24 cellular contexts compared by ENCODE assay signal in the genomic region with DNA sequence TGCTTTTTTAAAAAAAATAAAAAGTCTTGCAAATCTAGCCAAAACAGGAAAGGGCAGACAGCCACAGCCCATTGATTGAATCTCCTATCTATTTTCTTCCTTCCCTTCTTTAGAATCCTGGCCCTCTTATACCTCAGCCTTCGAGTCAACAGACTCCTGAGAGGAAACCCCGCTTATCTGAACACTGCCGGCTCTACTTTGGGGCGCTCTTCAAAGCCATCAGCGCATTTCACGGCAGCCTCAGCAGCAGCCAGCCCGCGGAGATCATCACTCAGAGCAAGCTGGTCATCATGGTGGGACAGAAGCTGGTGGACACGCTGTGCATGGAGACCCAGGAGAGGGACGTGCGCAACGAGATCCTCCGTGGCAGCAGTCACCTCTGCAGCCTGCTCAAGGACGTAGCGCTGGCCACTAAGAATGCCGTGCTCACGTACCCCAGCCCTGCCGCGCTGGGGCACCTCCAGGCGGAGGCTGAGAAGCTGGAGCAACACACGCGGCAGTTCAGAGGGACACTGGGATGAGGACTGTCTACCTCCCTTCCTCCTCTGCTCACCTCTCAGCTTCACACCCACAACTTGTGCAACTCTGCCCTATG. TPM values are rescaled to one million over a fixed set of nuclear protein-coding genes. Genes with fewer than 3 reads are reported as not detected.
DNase-seq lines count a peak whose midpoint lies in the region; ATAC-seq and TF ChIP-seq lines count a peak whose summit lies in the region.
"Had no signal": no experiment of that assay in that cellular context is flagged by ENCODE, and none has a peak within 500 bp of the region (broad histone marks: within the 10 kb centered on the region; RNA-seq: fewer than 3 reads in every experiment).

No MANE protein-coding gene starts in this region.

- H3K27me3 Mint-ChIP-seq in WTC11 (ENCODE audit: low read depth), result no peaks in the 10 kb centered on the region; the same call in 1 of the 2 replicates
- no peaks in the 10 kb centered on the region for H3K27me3 Mint-ChIP-seq in activated T-helper 1 cell treated with anti-CD3 and anti-CD28 coated beads, Interleukin-12 subunit alpha, Interleukin-12 subunit beta, Interleukin-2, Interleukin-4 antibody, amounts not matched to agents 30 ng/mL and 10 ng/mL and 1 ng/mL, durations not matched to agents 14 hours and 24 hours and 36 hours (ENCODE audit: insufficient read depth)
- H3K27me3 Mint-ChIP-seq: activated naive CD8-positive, alpha-beta T cell treated with anti-CD3 and anti-CD28 coated beads for 36 hours; B cell had no signal

- CTCF ChIA-PET in WTC11 (lab: Charles Lee), result no interaction called here

- ATAC-seq in WTC11, result peak; percentile 36; the same call in 1 of the 2 replicates
- ATAC-seq: A549 had no signal

- no peaks in the 10 kb centered on the region for H3K4me1 ChIP-seq in parathyroid adenoma
- H3K4me1 ChIP-seq: A549, SJSA1, upper lobe of left lung had no signal

- H3K4me1 Mint-ChIP-seq in WTC11, result no peaks in the 10 kb centered on the region
- H3K4me1 Mint-ChIP-seq in activated T-helper 1 cell treated with anti-CD3 and anti-CD28 coated beads, Interleukin-12 subunit alpha, Interleukin-12 subunit beta, Interleukin-2, Interleukin-4 antibody, amounts not matched to agents 30 ng/mL and 10 ng/mL and 1 ng/mL, durations not matched to agents 14 hours and 24 hours and 36 hours (ENCODE audit: low read depth), result peaks cover 41% of the 10 kb centered on the region
- H3K4me1 Mint-ChIP-seq: H9 had no signal

- H3K27me3 ChIP-seq in parathyroid adenoma (ENCODE audit: control insufficient read depth, insufficient read depth, low read length), result no peaks in the 10 kb centered on the region
- H3K27me3 ChIP-seq: dorsolateral prefrontal cortex, neutrophil, upper lobe of left lung had no signal

- no peaks in the 10 kb centered on the region for H3K36me3 ChIP-seq in parathyroid adenoma (ENCODE audit: control insufficient read depth, insufficient read depth, low read length)
- H3K36me3 ChIP-seq: SJSA1 had no signal

- H3K4me3 Mint-ChIP-seq in WTC11, result no peak overlapping the region
- no peak overlapping the region for H3K4me3 Mint-ChIP-seq in activated T-helper 1 cell treated with anti-CD3 and anti-CD28 coated beads, Interleukin-12 subunit alpha, Interleukin-12 subunit beta, Interleukin-2, Interleukin-4 antibody, amounts not matched to agents 30 ng/mL and 10 ng/mL and 1 ng/mL, durations not matched to agents 14 hours and 24 hours and 36 hours
- H3K4me3 Mint-ChIP-seq: activated naive CD8-positive, alpha-beta T cell treated with anti-CD3 and anti-CD28 coated beads for 36 hours; B cell; H9 had no signal

- H3K79me2 ChIP-seq in parathyroid adenoma, result no peaks in the 10 kb centered on the region

- no peaks in the 10 kb centered on the region for H3K9me3 Mint-ChIP-seq in WTC11
- H3K9me3 Mint-ChIP-seq in activated T-helper 1 cell treated with anti-CD3 and anti-CD28 coated beads, Interleukin-12 subunit alpha, Interleukin-12 subunit beta, Interleukin-2, Interleukin-4 antibody, amounts not matched to agents 30 ng/mL and 10 ng/mL and 1 ng/mL, durations not matched to agents 14 hours and 24 hours and 36 hours, result no peaks in the 10 kb centered on the region
- H3K9me3 Mint-ChIP-seq: activated naive CD8-positive, alpha-beta T cell treated with anti-CD3 and anti-CD28 coated beads for 36 hours; H9 had no signal

- peak overlapping the region; percentile 64 for H3K4me2 ChIP-seq in parathyroid adenoma (ENCODE audit: low read length)
- H3K4me2 ChIP-seq: A549 had no signal

- peak overlapping the region; percentile 75 for H2AFZ ChIP-seq in parathyroid adenoma

- POLR2A ChIA-PET in WTC11 (lab: Charles Lee), result no interaction called here

- H3K9ac ChIP-seq in parathyroid adenoma, result no peak overlapping the region

- H3K9me3 ChIP-seq in parathyroid adenoma (ENCODE audit: control insufficient read depth, low read length), result no peaks in the 10 kb centered on the region
- H3K9me3 ChIP-seq: A549, neutrophil, SJSA1, upper lobe of left lung had no signal

- H3K27ac ChIP-seq in parathyroid adenoma, result no peak overlapping the region
- H3K27ac ChIP-seq: A549, dorsolateral prefrontal cortex, neutrophil, SJSA1, upper lobe of left lung had no signal

- DNase-seq in NCI-H748 (lab: John Stamatoyannopoulos, UW; ENCODE audit: unreplicated experiment), result peak; percentile 36
- DNase-seq in NCI-H748 treated with DMSO at 0.1 percent for 48 hours (lab: John Stamatoyannopoulos, UW), result no peak
- peak; percentile 40 for DNase-seq in NCI-H2227 (lab: John Stamatoyannopoulos, UW; ENCODE audit: unreplicated experiment)
- DNase-seq in WTC11 (ENCODE audit: low spot score), result no peak
- DNase-seq in iPS-NIHi11 (ENCODE audit: low spot score), result no peak
- DNase-seq in NCI-H510A treated with DMSO at 0.1 percent for 48 hours (lab: John Stamatoyannopoulos, UW), result no peak
- no peak for DNase-seq in activated T-helper 1 cell treated with anti-CD3 and anti-CD28 coated beads, Interleukin-12 subunit alpha, Interleukin-12 subunit beta, Interleukin-2, Interleukin-4 antibody, amounts not matched to agents 30 ng/mL and 10 ng/mL and 1 ng/mL, durations not matched to agents 14 hours and 24 hours and 36 hours (ENCODE audit: low spot score)
- DNase-seq: activated effector memory CD4-positive, alpha-beta T cell treated with Interleukin-2 at 50 U/mL for 16 hours; activated naive CD8-positive, alpha-beta T cell treated with anti-CD3 and anti-CD28 coated beads for 36 hours; COR-L47; dorsolateral prefrontal cortex; H9; kidney; NCI-H1930; T-helper 2 cell had no signal

- TF ChIP-seq CTCF in WTC11 (IDR thresholded peaks at IDR 0.05) (no peak), parathyroid adenoma (IDR thresholded peaks at IDR 0.05) (no peak)

- no peak overlapping the region for H3K27ac Mint-ChIP-seq in WTC11
- no peak overlapping the region for H3K27ac Mint-ChIP-seq in activated T-helper 1 cell treated with anti-CD3 and anti-CD28 coated beads, Interleukin-12 subunit alpha, Interleukin-12 subunit beta, Interleukin-2, Interleukin-4 antibody, amounts not matched to agents 30 ng/mL and 10 ng/mL and 1 ng/mL, durations not matched to agents 14 hours and 24 hours and 36 hours
- H3K27ac Mint-ChIP-seq: activated naive CD8-positive, alpha-beta T cell treated with anti-CD3 and anti-CD28 coated beads for 36 hours; B cell; H9 had no signal

- intact Hi-C loops in activated T-helper 1 cell treated with anti-CD3 and anti-CD28 coated beads, Interleukin-12 subunit alpha, Interleukin-12 subunit beta, Interleukin-2, Interleukin-4 antibody, amounts not matched to agents 30 ng/mL and 10 ng/mL and 1 ng/mL, durations not matched to agents 14 hours and 24 hours and 36 hours (cut with micrococcal nuclease), result no loop called here

- H3K36me3 Mint-ChIP-seq in WTC11, result no peaks in the 10 kb centered on the region
- peaks cover 20% of the 10 kb centered on the region for H3K36me3 Mint-ChIP-seq in activated T-helper 1 cell treated with anti-CD3 and anti-CD28 coated beads, Interleukin-12 subunit alpha, Interleukin-12 subunit beta, Interleukin-2, Interleukin-4 antibody, amounts not matched to agents 30 ng/mL and 10 ng/mL and 1 ng/mL, durations not matched to agents 14 hours and 24 hours and 36 hours (ENCODE audit: low read depth)

- H3K4me3 ChIP-seq in parathyroid adenoma (ENCODE audit: low read depth, low read length), result peak overlapping the region; percentile 36
- H3K4me3 ChIP-seq: A549, lung, SJSA1, skin epidermis, upper lobe of left lung had no signal

TF ChIP-seq in WTC11, 78 proteins besides CTCF, POLR2A, EP300 and RAD21 (continues in another document):
- TF ChIP-seq JAZF1 (CRISPR knock-in tag; IDR thresholded peaks at IDR 0.05) (no peak), SP1 (CRISPR knock-in tag; conservative IDR thresholded peaks at IDR 0.05) (no peak), ZNF232 (CRISPR knock-in tag; IDR thresholded peaks at IDR 0.05) (no peak), STAT6 (CRISPR knock-in tag; conservative IDR thresholded peaks at IDR 0.05; ENCODE audit: low read depth) (no peak), MLX (CRISPR knock-in tag; IDR thresholded peaks at IDR 0.05) (no peak), IRF2 (CRISPR knock-in tag; IDR thresholded peaks at IDR 0.05; ENCODE audit: borderline replicate concordance, low read depth) (no peak)

RNA-seq across cellular contexts. Expression of gene RTF2, which starts 10.1 kb away (rescaled TPM):
- total RNA-seq in WTC11 (2021), result 46.3 to 56.1 TPM (median 51.7 TPM) in 3 replicates
- 106 and 113 TPM in 2 replicates for total RNA-seq in activated T-helper 1 cell treated with anti-CD3 and anti-CD28 coated beads, Interleukin-12 subunit alpha, Interleukin-12 subunit beta, Interleukin-2, Interleukin-4 antibody, amounts not matched to agents 30 ng/mL and 10 ng/mL and 1 ng/mL, durations not matched to agents 14 hours and 24 hours and 36 hours

RNA-seq across cellular contexts. Expression of gene CASS4, which starts 46.3 kb away (rescaled TPM):
- total RNA-seq in WTC11 (2021), result 0.11 to 0.14 TPM (median 0.13 TPM) in 3 replicates
- 6.7 and 7.8 TPM in 2 replicates for total RNA-seq in activated T-helper 1 cell treated with anti-CD3 and anti-CD28 coated beads, Interleukin-12 subunit alpha, Interleukin-12 subunit beta, Interleukin-2, Interleukin-4 antibody, amounts not matched to agents 30 ng/mL and 10 ng/mL and 1 ng/mL, durations not matched to agents 14 hours and 24 hours and 36 hours
- total RNA-seq: endothelial cell of umbilical vein, H9, SJSA1 had no signal

Comparison
In these comparisons a context has a peak if more than half of its experiments do, and no peak if none do; other contexts are left out.
1. DNase-seq: peak in NCI-H748 (single experiment) and NCI-H2227 (single experiment); none in NCI-H748 treated with DMSO at 0.1 percent for 48 hours (single experiment), WTC11 (single experiment), iPS-NIHi11 (single experiment), NCI-H510A treated with DMSO at 0.1 percent for 48 hours (single experiment) and activated T-helper 1 cell treated with anti-CD3 and anti-CD28 coated beads, Interleukin-12 subunit alpha, Interleukin-12 subunit beta, Interleukin-2, Interleukin-4 antibody, amounts not matched to agents 30 ng/mL and 10 ng/mL and 1 ng/mL, durations not matched to agents 14 hours and 24 hours and 36 hours (single experiment).